Comparison of ENCODE assay signal across 2 cellular contexts in genomic region chr9:125763373-125763772, GRCh38.
TF ChIP-seq lines count a peak whose summit lies in the region.

No MANE protein-coding gene starts in this region.

TF ChIP-seq in IMR-90, 13 proteins besides CTCF, POLR2A, EP300 and RAD21:
- TF ChIP-seq RCOR1 (IDR thresholded peaks at IDR 0.05; ENCODE audit: insufficient replicate concordance, low read length) (no peak), MAFK (IDR thresholded peaks at IDR 0.05; ENCODE audit: low read depth, low read length) (no peak), BHLHE40 (IDR thresholded peaks at IDR 0.05; ENCODE audit: low read depth, low read length) (no peak), ELK1 (IDR thresholded peaks at IDR 0.05; ENCODE audit: borderline replicate concordance, low read depth, low read length) (no peak), FOS (IDR thresholded peaks at IDR 0.05; ENCODE audit: low read depth, low read length) (no peak), MAZ (IDR thresholded peaks at IDR 0.05; ENCODE audit: borderline replicate concordance, low read depth, low read length) (no peak), NFE2L2 (IDR thresholded peaks at IDR 0.05; ENCODE audit: low read depth, low read length) (no peak), CEBPB (IDR thresholded peaks at IDR 0.05; ENCODE audit: low read depth, low read length) (no peak)
TF ChIP-seq in IMR-90: peak in this region for 0.

TF ChIP-seq in K562, 482 proteins besides CTCF, POLR2A, EP300 and RAD21:
- TF ChIP-seq ZKSCAN1 (IDR thresholded peaks at IDR 0.05; ENCODE audit: low read depth, low read length) = no peak
- TF ChIP-seq NFIC (IDR thresholded peaks at IDR 0.05) = peak; percentile 84
- TF ChIP-seq PBX2 (CRISPR knock-in tag; IDR thresholded peaks at IDR 0.05; ENCODE audit: low read depth) = no peak
- peak; percentile 68 for TF ChIP-seq PBX2 (tag; conservative IDR thresholded peaks at IDR 0.05; ENCODE audit: low read depth)
- TF ChIP-seq MYC (IDR thresholded peaks at IDR 0.05; ENCODE audit: low read depth, low read length) = no peak
- TF ChIP-seq MYC (CRISPR knock-in tag; IDR thresholded peaks at IDR 0.05; ENCODE audit: borderline replicate concordance, low read depth) = no peak
- TF ChIP-seq GTF2A2 (tag; IDR thresholded peaks at IDR 0.05) = no peak
- TF ChIP-seq ZNF507 (tag; conservative IDR thresholded peaks at IDR 0.05) = no peak
- no peak for TF ChIP-seq DIDO1 (tag; IDR thresholded peaks at IDR 0.05; ENCODE audit: low read depth)
- no peak for TF ChIP-seq TAF15 (IDR thresholded peaks at IDR 0.05; ENCODE audit: low read depth, low read length)
- no peak for TF ChIP-seq KLF16 (IDR thresholded peaks at IDR 0.05)
